Comparison of ENCODE assay signal across 7 cellular contexts in the genomic region with DNA sequence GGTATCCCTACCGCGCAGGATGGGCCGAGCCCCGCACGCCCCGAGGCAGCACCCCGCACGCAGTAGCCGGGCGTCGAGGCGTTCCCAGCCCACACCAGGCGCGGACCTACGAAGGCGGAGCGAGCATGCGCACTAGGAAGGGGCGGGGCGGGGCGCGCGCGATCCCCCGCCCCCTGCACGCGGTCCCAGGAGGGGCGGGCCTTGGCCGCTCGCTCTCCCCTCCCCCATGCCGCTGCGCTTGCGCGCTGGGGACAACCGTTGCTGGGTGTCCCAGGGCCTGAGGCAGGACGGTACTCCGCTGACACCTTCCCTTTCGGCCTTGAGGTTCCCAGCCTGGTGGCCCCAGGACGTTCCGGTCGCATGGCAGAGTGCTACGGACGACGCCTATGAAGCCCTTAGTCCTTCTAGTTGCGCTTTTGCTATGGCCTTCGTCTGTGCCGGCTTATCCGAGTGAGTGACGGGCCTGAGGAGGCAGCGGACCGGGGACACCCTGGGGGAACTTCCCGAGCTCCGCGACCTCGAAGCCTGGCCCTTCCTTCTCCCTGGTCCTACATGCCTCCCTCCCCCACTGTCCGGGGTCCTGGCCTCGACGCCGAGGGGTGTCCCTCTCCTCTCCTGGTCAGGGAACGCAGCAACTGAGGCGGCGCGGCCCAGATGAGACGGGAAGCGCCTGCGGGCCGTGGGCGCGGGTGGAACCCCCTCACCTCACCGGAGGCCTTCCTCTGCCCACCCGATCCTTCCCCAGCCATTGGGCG. TPM values are rescaled to one million over a fixed set of nuclear protein-coding genes. Genes with fewer than 3 reads are reported as not detected.
A peak's percentile ranks its signal among the peaks of the same experiment; 100 is the strongest.
DNase-seq lines count a peak whose midpoint lies in the region; ATAC-seq, FAIRE-seq and TF ChIP-seq lines count a peak whose summit lies in the region.

A gene (plus strand): TSS at position 258 of the 755 bp plus-strand sequence. CDS start 129 bp downstream, at position 387.

- H3K4me3 ChIP-seq in kidney epithelial cell (ENCODE audit: low read depth, low read length): peak within 1 kb of the TSS; percentile 50

- no peak for FAIRE-seq in GM19239 (lab: Jason Lieb, UNC)

- no peaks in the 10 kb centered on the region for H3K36me3 ChIP-seq in kidney epithelial cell (ENCODE audit: control insufficient read depth, insufficient read depth, low read length)

- no peaks in the 10 kb centered on the region for H3K27me3 ChIP-seq in kidney epithelial cell (ENCODE audit: control insufficient read depth, insufficient read depth, low read length)

- DNase-seq in T follicular helper cell (ENCODE audit: low read depth) (peak; percentile 36), astrocyte of the hippocampus (ENCODE audit: low read depth, low spot score) (peak; percentile 26), kidney epithelial cell (ENCODE audit: low read depth) (no peak), GM19239 (ENCODE audit: insufficient read length, low spot score) (no peak), H4 (ENCODE audit: low spot score) (no peak)
- DNase-seq in stimulated activated CD4-positive, alpha-beta T cell treated with anti-CD3 and anti-CD28 coated beads, TNF-alpha, amount 100 ng/mL, for 1 hour (ENCODE audit: low read depth in 3 of 3, low spot score in 1 of 3): peak in 2 of 3 donors; percentile 27 to 42

- ATAC-seq in HG02678 (IDR thresholded peaks at IDR 0.05; ENCODE audit: unreplicated experiment): no peak

- TF ChIP-seq CTCF in kidney epithelial cell (IDR thresholded peaks at IDR 0.05; ENCODE audit: insufficient read depth, low read length, poor library complexity, severe bottlenecking): no peak

RNA-seq across cellular contexts. Expression of the gene that starts here (rescaled TPM):
- total RNA-seq in kidney epithelial cell: 7.9 and 8.4 TPM in 2 replicates
- total RNA-seq in H4 (2014; rRNA removed; shearing (Covaris generic)): not detected in 2 replicates

Comparison
In these comparisons a context has a peak if more than half of its experiments do, and no peak if none do; other contexts are left out.
1. DNase-seq: peak in T follicular helper cell (single experiment), astrocyte of the hippocampus (single experiment) and stimulated activated CD4-positive, alpha-beta T cell treated with anti-CD3 and anti-CD28 coated beads, TNF-alpha, amount 100 ng/mL, for 1 hour (2 of 3); none in kidney epithelial cell (single experiment), GM19239 (single experiment) and H4 (single experiment).